ENCODE assay signal across 15 cellular contexts in the genomic region with DNA sequence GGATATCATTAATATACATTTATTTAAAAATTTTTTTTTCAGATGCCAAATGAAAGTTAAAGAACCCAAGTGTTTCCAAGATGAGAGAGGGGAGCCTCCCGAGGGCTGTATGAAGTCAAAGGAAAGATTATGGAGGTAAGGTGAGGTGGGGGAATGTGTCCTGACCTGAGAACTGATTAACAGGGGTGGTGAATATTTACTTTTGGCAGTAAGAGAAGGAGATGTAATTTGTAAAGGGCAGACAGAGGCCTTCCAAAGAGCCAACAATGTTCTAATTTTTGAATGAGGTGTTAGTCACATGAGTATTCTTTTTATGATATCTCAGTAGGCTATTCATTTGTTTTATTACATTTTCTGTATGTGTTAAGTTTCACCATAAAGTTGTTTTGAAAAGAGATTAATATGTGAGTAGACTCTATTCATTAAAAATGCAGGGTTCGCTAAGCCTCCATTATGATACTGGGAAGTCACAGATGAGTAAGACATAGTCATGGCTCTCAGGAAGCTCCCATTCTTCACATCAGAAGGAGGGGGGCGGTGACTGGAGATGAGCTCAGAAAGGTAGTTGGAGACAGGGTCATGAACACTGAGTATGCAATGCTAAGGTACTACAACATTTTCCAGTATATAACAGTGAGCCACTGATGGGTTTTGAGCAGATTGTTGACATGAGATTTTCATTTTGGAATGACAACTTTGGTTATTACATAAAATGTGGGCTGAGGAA.
A peak's percentile ranks its signal among the peaks of the same experiment; 100 is the strongest.
DNase-seq lines count a peak whose midpoint lies in the region; ATAC-seq and TF ChIP-seq lines count a peak whose summit lies in the region.
"Had no signal": no experiment of that assay in that cellular context is flagged by ENCODE, and none has a peak within 500 bp of the region (broad histone marks: within the 10 kb centered on the region; RNA-seq: fewer than 3 reads in every experiment).

No MANE protein-coding gene starts in this region.

- H3K9me3 ChIP-seq in right cardiac atrium (ENCODE audit: control insufficient read depth, low read length) = no peaks in the 10 kb centered on the region

- no peak for ATAC-seq in right cardiac atrium
- ATAC-seq in HG03045 (IDR thresholded peaks at IDR 0.05; ENCODE audit: unreplicated experiment) = no peak

- peaks cover 2% of the 10 kb centered on the region for H3K4me1 ChIP-seq in right cardiac atrium (ENCODE audit: control insufficient read depth, insufficient read depth, low read length)
- H3K4me1 ChIP-seq: neural progenitor cell, suprapubic skin had no signal

- no peak overlapping the region for H3K27ac ChIP-seq in right cardiac atrium (ENCODE audit: low read length)
- H3K27ac ChIP-seq: neural progenitor cell, skin epidermis, suprapubic skin had no signal

- WGBS in right cardiac atrium = 94% methylated on average over 3 of the region's 3 CpGs

- DNase-seq in stimulated activated CD4-positive, alpha-beta T cell treated with anti-CD3 and anti-CD28 coated beads, Interleukin-15, amount 100 ng/mL, for 24 hours = peak; percentile 24
- no peak for DNase-seq in stimulated activated CD4-positive, alpha-beta T cell treated with anti-CD3 and anti-CD28 coated beads, Interleukin-4, amount 100 ng/mL, for 24 hours
- DNase-seq in RPMI7951 (ENCODE audit: low read depth) (peak; percentile 46), epithelial cell of proximal tubule (ENCODE audit: low read depth) (peak; percentile 82), skeletal muscle cell (ENCODE audit: low read depth) (peak; percentile 49), NCI-H82 (lab: John Stamatoyannopoulos, UW) (no peak), right cardiac atrium (no peak)
- DNase-seq: activated CD8-positive, alpha-beta memory T cell treated with anti-CD3 and anti-CD28 coated beads for 24 hours; activated gamma-delta T cell treated with Interleukin-2 at 50 U/mL for 16 hours; SIG-M5 had no signal

- no peak for TF ChIP-seq CTCF in epithelial cell of proximal tubule (conservative IDR thresholded peaks at IDR 0.05; ENCODE audit: low read depth, low read length)

- H3K27me3 ChIP-seq in right cardiac atrium (ENCODE audit: control insufficient read depth, insufficient read depth) = no peaks in the 10 kb centered on the region
- H3K27me3 ChIP-seq: neural progenitor cell, suprapubic skin had no signal

- H3K4me3 ChIP-seq in epithelial cell of proximal tubule (ENCODE audit: low read depth, low read length) = no peak overlapping the region
- no peak overlapping the region for H3K4me3 ChIP-seq in skeletal muscle cell (ENCODE audit: low read depth, low read length)
- no peak overlapping the region for H3K4me3 ChIP-seq in right cardiac atrium (ENCODE audit: low read length)
- H3K4me3 ChIP-seq: lung, neural progenitor cell, skin epidermis, suprapubic skin had no signal

- intact Hi-C loops in right cardiac atrium (cut with DNase I) = no loop called here

Comparison
In these comparisons a context has a peak if more than half of its experiments do, and no peak if none do; other contexts are left out.
1. DNase-seq: peak in stimulated activated CD4-positive, alpha-beta T cell treated with anti-CD3 and anti-CD28 coated beads, Interleukin-15, amount 100 ng/mL, for 24 hours (single experiment), RPMI7951 (single experiment), epithelial cell of proximal tubule (single experiment) and skeletal muscle cell (single experiment); none in stimulated activated CD4-positive, alpha-beta T cell treated with anti-CD3 and anti-CD28 coated beads, Interleukin-4, amount 100 ng/mL, for 24 hours (single experiment), NCI-H82 (single experiment) and right cardiac atrium (0 of 3).